ENCODE assay signal across 38 cellular contexts in genomic region chr1:182085726-182086125, GRCh38. TPM values are rescaled to one million over a fixed set of nuclear protein-coding genes. Genes with fewer than 3 reads are reported as not detected.
"Had no signal": no experiment of that assay in that cellular context is flagged by ENCODE, and none has a peak within 500 bp of the region (broad histone marks: within the 10 kb centered on the region; RNA-seq: fewer than 3 reads in every experiment).

No MANE protein-coding gene starts in this region.

- H3K4me3 ChIP-seq: ascending aorta, cardiac muscle cell, colonic mucosa, gastroesophageal sphincter, hepatocyte, mucosa of descending colon, ovary, right lobe of liver, skin epidermis, thoracic aorta, uterus had no signal

- H3K27ac Mint-ChIP-seq: activated CD4-positive, alpha-beta T cell treated with anti-CD3 and anti-CD28 coated beads for 36 hours; activated naive CD8-positive, alpha-beta T cell treated with anti-CD3 and anti-CD28 coated beads for 36 hours; activated T-cell treated with anti-CD3 and anti-CD28 coated beads, Interleukin-2, amount 50 U/mL, for 72 hours; nephron; progenitor cell of endocrine pancreas; stimulated activated naive CD8-positive, alpha-beta T cell treated with anti-CD3 and anti-CD28 coated beads, Interleukin-15, Interleukin-2, amounts not matched to agents 100 ng/mL and 50 ng/mL, for 24 hours had no signal

- H3K36me3 ChIP-seq: ascending aorta, cardiac muscle cell, colonic mucosa, gastroesophageal sphincter, neutrophil, ovary, right lobe of liver, thoracic aorta, uterus had no signal

- H2AFZ ChIP-seq: hepatocyte had no signal

- H3K9me3 ChIP-seq: ascending aorta, colonic mucosa, gastroesophageal sphincter, mucosa of descending colon, neutrophil, ovary, right lobe of liver, thoracic aorta, uterus had no signal

- H3K27me3 Mint-ChIP-seq: activated CD4-positive, alpha-beta T cell treated with anti-CD3 and anti-CD28 coated beads for 36 hours; activated CD8-positive, alpha-beta memory T cell treated with anti-CD3 and anti-CD28 coated beads, Interleukin-2, amount 10 ng/mL, durations not matched to agents 7 days and 5 days; activated naive CD8-positive, alpha-beta T cell treated with anti-CD3 and anti-CD28 coated beads for 36 hours; brain; effector memory CD8-positive, alpha-beta T cell; stimulated activated naive CD8-positive, alpha-beta T cell treated with anti-CD3 and anti-CD28 coated beads, Interleukin-15, Interleukin-2, amounts not matched to agents 100 ng/mL and 50 ng/mL, for 24 hours; type B pancreatic cell had no signal

- H3K4me3 Mint-ChIP-seq: activated CD4-positive, alpha-beta T cell treated with anti-CD3 and anti-CD28 coated beads for 36 hours; activated CD8-positive, alpha-beta memory T cell treated with anti-CD3 and anti-CD28 coated beads, Interleukin-2, amount 10 ng/mL, durations not matched to agents 7 days and 5 days; activated CD8-positive, alpha-beta T cell treated with anti-CD3 and anti-CD28 coated beads, Interleukin-2, amount 10 ng/mL, durations not matched to agents 7 days and 5 days; activated naive CD8-positive, alpha-beta T cell treated with anti-CD3 and anti-CD28 coated beads for 36 hours; activated T-cell treated with anti-CD3 and anti-CD28 coated beads, Interleukin-2, amount 50 U/mL, for 72 hours; brain; effector memory CD8-positive, alpha-beta T cell; nephron; stimulated activated effector memory CD8-positive, alpha-beta T cell treated with anti-CD3 and anti-CD28 coated beads, Interleukin-12 subunit alpha, Interleukin-12 subunit beta, amount 100 ng/mL, for 72 hours; stimulated activated naive CD8-positive, alpha-beta T cell treated with anti-CD3 and anti-CD28 coated beads, Interleukin-15, Interleukin-2, amounts not matched to agents 100 ng/mL and 50 ng/mL, for 24 hours; type B pancreatic cell had no signal

- H3K36me3 Mint-ChIP-seq: activated CD8-positive, alpha-beta memory T cell treated with anti-CD3 and anti-CD28 coated beads, Interleukin-2, amount 10 ng/mL, durations not matched to agents 7 days and 5 days; activated naive CD8-positive, alpha-beta T cell treated with anti-CD3 and anti-CD28 coated beads for 36 hours; brain; stimulated activated effector memory CD8-positive, alpha-beta T cell treated with anti-CD3 and anti-CD28 coated beads, Interleukin-12 subunit alpha, Interleukin-12 subunit beta, amount 100 ng/mL, for 72 hours; type B pancreatic cell had no signal

- H3K4me2 ChIP-seq: hepatocyte had no signal

- DNase-seq: activated CD4-positive, alpha-beta T cell treated with anti-CD3 and anti-CD28 coated beads for 36 hours; activated CD4-positive, CD25-positive, alpha-beta regulatory T cell; activated CD8-positive, alpha-beta memory T cell treated with anti-CD3 and anti-CD28 coated beads, Interleukin-2, amount 10 ng/mL, durations not matched to agents 7 days and 5 days; activated CD8-positive, alpha-beta T cell treated with anti-CD3 and anti-CD28 coated beads, Interleukin-2, amount 10 ng/mL, durations not matched to agents 7 days and 5 days; activated naive CD8-positive, alpha-beta T cell treated with anti-CD3 and anti-CD28 coated beads for 36 hours; activated T-cell treated with anti-CD3 and anti-CD28 coated beads for 4 hours; activated T-cell treated with anti-CD3 and anti-CD28 coated beads, Interleukin-2, amount 50 U/mL, for 72 hours; cerebellar nuclear complex; colonic mucosa; effector memory CD8-positive, alpha-beta T cell; erythroblast; islet precursor cell; left ventricle myocardium superior; mucosa of descending colon; right lobe of liver; stimulated activated CD4-positive, alpha-beta T cell treated with anti-CD3 and anti-CD28 coated beads, Interleukin-12 subunit alpha, Interleukin-12 subunit beta, amount 100 ng/mL, for 4 hours; stimulated activated CD4-positive, alpha-beta T cell treated with anti-CD3 and anti-CD28 coated beads, Interleukin-4, amount 100 ng/mL, for 24 hours; uterus had no signal

- H3K27ac ChIP-seq: ascending aorta, cardiac muscle cell, colonic mucosa, hepatocyte, right lobe of liver, thoracic aorta had no signal

- H3K27me3 ChIP-seq: ascending aorta, cardiac muscle cell, colonic mucosa, gastroesophageal sphincter, hepatocyte, neutrophil, ovary, right lobe of liver, uterus had no signal

- H3K9me3 Mint-ChIP-seq: activated naive CD8-positive, alpha-beta T cell treated with anti-CD3 and anti-CD28 coated beads for 36 hours; activated T-cell treated with anti-CD3 and anti-CD28 coated beads, Interleukin-2, amount 50 U/mL, for 72 hours; brain; effector memory CD8-positive, alpha-beta T cell; nephron; stimulated activated effector memory CD8-positive, alpha-beta T cell treated with anti-CD3 and anti-CD28 coated beads, Interleukin-12 subunit alpha, Interleukin-12 subunit beta, amount 100 ng/mL, for 72 hours; stimulated activated naive CD8-positive, alpha-beta T cell treated with anti-CD3 and anti-CD28 coated beads, Interleukin-15, Interleukin-2, amounts not matched to agents 100 ng/mL and 50 ng/mL, for 24 hours; type B pancreatic cell had no signal

- H3K4me1 ChIP-seq: ascending aorta, colonic mucosa, uterus had no signal

RNA-seq across cellular contexts. Expression of gene ZNF648, which starts 24.2 kb away (rescaled TPM):
- total RNA-seq: activated CD4-positive, alpha-beta T cell treated with anti-CD3 and anti-CD28 coated beads for 36 hours; activated CD8-positive, alpha-beta memory T cell treated with anti-CD3 and anti-CD28 coated beads, Interleukin-2, amount 10 ng/mL, durations not matched to agents 7 days and 5 days; activated CD8-positive, alpha-beta T cell treated with anti-CD3 and anti-CD28 coated beads, Interleukin-2, amount 10 ng/mL, durations not matched to agents 7 days and 5 days; activated naive CD8-positive, alpha-beta T cell treated with anti-CD3 and anti-CD28 coated beads for 36 hours; ascending aorta; fibroblast of lung; fibroblast of villous mesenchyme; gastroesophageal sphincter; left ventricle myocardium superior; lung microvascular endothelial cell; mesenteric fat pad; myocyte; renal cortical epithelial cell; thoracic aorta had no signal
- polyA plus RNA-seq: cardiac muscle cell, fibroblast of lung, hepatocyte had no signal
